ENCODE assay signal across 7 cellular contexts in the genomic region with DNA sequence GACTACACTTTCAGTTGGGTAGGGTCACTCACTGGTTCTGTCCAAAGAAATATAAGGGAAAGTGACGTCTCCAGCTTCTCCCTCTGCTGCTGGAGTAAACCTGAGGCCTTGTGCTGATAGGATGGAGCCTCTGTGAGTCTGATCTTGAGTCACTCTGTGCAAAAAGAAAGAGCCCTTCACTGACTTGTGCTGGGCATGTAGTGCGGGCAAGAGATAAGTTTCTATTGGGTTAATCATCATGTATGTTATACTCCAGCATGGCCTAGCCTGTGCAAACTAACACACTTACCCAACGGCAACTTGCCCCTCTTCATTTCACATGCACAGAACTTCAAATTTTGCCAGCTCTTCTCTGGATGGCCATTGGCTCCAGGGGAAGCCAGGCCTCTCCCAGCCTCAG.
"Had no signal": no experiment of that assay in that cellular context is flagged by ENCODE, and none has a peak within 500 bp of the region (broad histone marks: within the 10 kb centered on the region; RNA-seq: fewer than 3 reads in every experiment).

No MANE protein-coding gene starts in this region.

- H3K4me1 Mint-ChIP-seq: H9, IgD-negative memory B cell had no signal

- H3K4me3 ChIP-seq: GM23338 had no signal

- H3K27ac Mint-ChIP-seq: GM23338, H9, IgD-negative memory B cell had no signal

- FAIRE-seq: H1, H54, HTR-8/SVneo had no signal

- DNase-seq: H9, HCEC 1CT had no signal

- ATAC-seq: GM23338 had no signal

- H3K4me3 Mint-ChIP-seq: GM23338, H9, IgD-negative memory B cell had no signal

- H3K36me3 Mint-ChIP-seq: IgD-negative memory B cell had no signal
